In genomic region chr3:158683216-158683975, GRCh38 we compare ENCODE assay signal across 21 cellular contexts. TPM values are rescaled to one million over a fixed set of nuclear protein-coding genes. Genes with fewer than 3 reads are reported as not detected.
A peak's percentile ranks its signal among the peaks of the same experiment; 100 is the strongest.
DNase-seq lines count a peak whose midpoint lies in the region; ATAC-seq, FAIRE-seq and TF ChIP-seq lines count a peak whose summit lies in the region.
"Had no signal": no experiment of that assay in that cellular context is flagged by ENCODE, and none has a peak within 500 bp of the region (broad histone marks: within the 10 kb centered on the region; RNA-seq: fewer than 3 reads in every experiment).

No MANE protein-coding gene starts in this region.

- H3K79me2 ChIP-seq in HepG2 (ENCODE audit: insufficient read depth, low read length) (no peaks in the 10 kb centered on the region), PC-3 (ENCODE audit: low read length) (no peaks in the 10 kb centered on the region), mesendoderm (ENCODE audit: control insufficient read depth, insufficient read depth, low read length) (no peaks in the 10 kb centered on the region)

- H2BK120ac ChIP-seq in mesendoderm (ENCODE audit: low read depth, low read length): no peak overlapping the region

- CTCF ChIA-PET in HepG2 (lab: Yijun Ruan, JAX; ENCODE audit: low intra/inter-chr PET ratio, low total read pairs): no interaction called here
- CTCF ChIA-PET in PC-3 (lab: Charles Lee): no interaction called here

- no peak overlapping the region for H2AK5ac ChIP-seq in mesendoderm (ENCODE audit: low read length)

- H2BK15ac ChIP-seq in mesendoderm (replicated peaks; ENCODE audit: low read depth): no peak overlapping the region

- no peaks in the 10 kb centered on the region for H3K9me2 ChIP-seq in PC-3 (replicated peaks; ENCODE audit: low read length)

- no peak for TF ChIP-seq POLR2A in HepG2 (IDR thresholded peaks at IDR 0.05; ENCODE audit: insufficient read depth in 1 of 2, low read depth in 2 of 2, low read length in 2 of 2)
- TF ChIP-seq POLR2A in right lobe of liver (IDR thresholded peaks at IDR 0.05): no peak

- TF ChIP-seq RAD21 in HepG2 (CRISPR knock-in tag; IDR thresholded peaks at IDR 0.05): no peak

- H3K4me1 ChIP-seq in HepG2 (ENCODE audit: insufficient read depth, low read length) (no peaks in the 10 kb centered on the region), right lobe of liver (peaks cover 0 to 6% (median 2%) of the 10 kb centered on the region in 4 donors), PC-3 (ENCODE audit: insufficient read depth, low read length) (peaks cover 8% of the 10 kb centered on the region), mesendoderm (ENCODE audit: control insufficient read depth, low read depth, low read length) (no peaks in the 10 kb centered on the region)
- H3K4me1 ChIP-seq: esophagus squamous epithelium, left lung had no signal

- H3K4me2 ChIP-seq in HepG2 (ENCODE audit: low read depth, low read length) (no peak overlapping the region), PC-3 (ENCODE audit: low read length) (no peak overlapping the region), mesendoderm (ENCODE audit: low read length) (no peak overlapping the region)
- H3K4me2 ChIP-seq: PC-9 had no signal

- H4K20me1 ChIP-seq in HepG2 (ENCODE audit: insufficient read depth, low read length): no peaks in the 10 kb centered on the region
- H4K20me1 ChIP-seq in PC-3 (ENCODE audit: low read length): no peaks in the 10 kb centered on the region

- ATAC-seq in HepG2 (no peak), right lobe of liver (no peak), PC-3 (peak; percentile 35)
- ATAC-seq: activated CD8-positive, alpha-beta T cell treated with anti-CD3 and anti-CD28 coated beads, Interleukin-2, amount 10 ng/mL, durations not matched to agents 7 days and 5 days; left lung had no signal

- H3K9ac ChIP-seq in HepG2 (ENCODE audit: insufficient read depth, low read depth, low read length): no peak overlapping the region
- no peak overlapping the region for H3K9ac ChIP-seq in PC-3 (ENCODE audit: low read length)
- no peak overlapping the region for H3K9ac ChIP-seq in mesendoderm (ENCODE audit: low read length)

- DNase-seq in HepG2 (ENCODE audit: low spot score) (no peak), right lobe of liver (no peak), PC-3 (peak; percentile 14), fibroblast of gingiva (ENCODE audit: low read depth) (peak; percentile 53), NCI-H748 treated with DMSO at 0.1 percent for 48 hours (lab: John Stamatoyannopoulos, UW) (no peak), COLO668 (lab: John Stamatoyannopoulos, UW; ENCODE audit: unreplicated experiment) (no peak), mesendoderm (no peak)
- no peak for DNase-seq in NK-92 treated with Interleukin-12 subunit alpha and Interleukin-12 subunit beta, amount 100 ng/mL, for 24 hours (lab: John Stamatoyannopoulos, UW)
- DNase-seq: activated CD8-positive, alpha-beta T cell treated with anti-CD3 and anti-CD28 coated beads, Interleukin-2, amount 10 ng/mL, durations not matched to agents 7 days and 5 days; activated effector memory CD4-positive, alpha-beta T cell treated with Interleukin-2 at 50 U/mL for 16 hours; aorta; esophagus squamous epithelium; H7; KG1; left lung; naive B cell; NCI-H1436 treated with DMSO at 0.1 percent for 48 hours; NCI-H446; PC-9 had no signal

- no peaks in the 10 kb centered on the region for H3F3A ChIP-seq in PC-3 (ENCODE audit: low read length, unreplicated experiment)

- H3K27ac ChIP-seq in HepG2 (ENCODE audit: extremely low read length, insufficient read depth, low read length) (no peak overlapping the region), right lobe of liver (no peak overlapping the region), PC-3 (ENCODE audit: low read length) (peak overlapping the region; percentile 41; the same call in 1 of the 2 replicates), mesendoderm (ENCODE audit: low read depth, low read length) (no peak overlapping the region)
- H3K27ac ChIP-seq: esophagus squamous epithelium, left lung, PC-9, thoracic aorta had no signal

- H3K79me1 ChIP-seq in mesendoderm (ENCODE audit: low read length): no peaks in the 10 kb centered on the region

- H3K27me3 ChIP-seq in HepG2 (ENCODE audit: control insufficient read depth in 1 of 2, insufficient read depth in 2 of 2, low read length in 2 of 2) (no peaks in the 10 kb centered on the region), right lobe of liver (no peaks in the 10 kb centered on the region), PC-3 (ENCODE audit: low read length) (no peaks in the 10 kb centered on the region), mesendoderm (ENCODE audit: insufficient read depth, low read length, poor library complexity) (no peaks in the 10 kb centered on the region)
- H3K27me3 ChIP-seq: esophagus squamous epithelium, left lung had no signal

- FAIRE-seq in HepG2 (lab: Jason Lieb, UNC): no peak
- FAIRE-seq: D721Med had no signal

- H3K23ac ChIP-seq in mesendoderm (ENCODE audit: low read length): no peak overlapping the region

- H3K4me3 ChIP-seq in HepG2 (replicated peaks in 1 of 3; ENCODE audit: insufficient read depth in 1 of 3, low read depth in 2 of 3, low read length in 3 of 3) (no peak overlapping the region), right lobe of liver (no peak overlapping the region), PC-3 (ENCODE audit: low read length) (no peak overlapping the region), mesendoderm (ENCODE audit: low read length) (no peak overlapping the region)
- H3K4me3 ChIP-seq: esophagus squamous epithelium, left lung, PC-9, thoracic aorta had no signal

- H3K9me3 ChIP-seq in HepG2 (ENCODE audit: low read length) (no peaks in the 10 kb centered on the region), right lobe of liver (no peaks in the 10 kb centered on the region), PC-3 (ENCODE audit: low read length) (no peaks in the 10 kb centered on the region)
- H3K9me3 ChIP-seq: esophagus squamous epithelium, left lung, thoracic aorta had no signal

- H3K4ac ChIP-seq in mesendoderm (ENCODE audit: low read depth, low read length): no peak overlapping the region

- BruUV-seq in HepG2 (replicated peaks; lab: Mats Ljungman, UMichigan) (no TSS peak), PC-3 (replicated peaks; lab: Mats Ljungman, UMichigan) (no TSS peak)

- TF ChIP-seq EP300 in HepG2 (IDR thresholded peaks at IDR 0.05; ENCODE audit: low read depth in 2 of 2, low read length in 2 of 2) (no peak), HepG2 (CRISPR knock-in tag; IDR thresholded peaks at IDR 0.05; ENCODE audit: borderline replicate concordance) (no peak)

- no peak overlapping the region for H4K8ac ChIP-seq in mesendoderm (ENCODE audit: low read depth, low read length)

- H2BK5ac ChIP-seq in mesendoderm (ENCODE audit: low read length): no peak overlapping the region

- H4K5ac ChIP-seq in mesendoderm (ENCODE audit: low read length): no peak overlapping the region

- in situ Hi-C loops in HepG2 (cut with HindIII; ENCODE audit: extremely low pct_ligation_motif_present, low pct_unique_long_range_greater_than_20kb): no loop called here

- POLR2A ChIA-PET in HepG2 (lab: Yijun Ruan, JAX) (no interaction called here), PC-3 (lab: Charles Lee; ENCODE audit: unreplicated experiment) (interaction anchor here (0.6 kb wide), 1 partner anchor 20 kb away, joined by 3 read pairs; no protein-coding TSS in a partner anchor)

- H3K36me3 ChIP-seq in HepG2 (replicated peaks in 1 of 2; ENCODE audit: control insufficient read depth in 1 of 2, insufficient read depth in 2 of 2, low read length in 2 of 2): peaks cover 1 to 5% of the 10 kb centered on the region in 2 experiments; a peak in 3 of 5 replicates
- H3K36me3 ChIP-seq in right lobe of liver: peaks cover 0 to 2% (median 0%) of the 10 kb centered on the region in 4 donors
- peaks cover 8% of the 10 kb centered on the region for H3K36me3 ChIP-seq in PC-3 (ENCODE audit: low read depth, low read length)
- no peaks in the 10 kb centered on the region for H3K36me3 ChIP-seq in mesendoderm (ENCODE audit: control insufficient read depth, insufficient read depth, low read length)

- 95% methylated on average over 5 of the region's 5 CpGs for WGBS in HepG2 (ENCODE audit: low lambda C conversion rate)
- WGBS in right lobe of liver (ENCODE audit: insufficient coverage, low coverage, low lambda C conversion rate, missing lambda C conversion rate): 92% methylated on average over 5 of the region's 5 CpGs
- WGBS in mesendoderm (ENCODE audit: extremely low coverage, insufficient coverage, low lambda C conversion rate): no CpG with 5 or more reads among the region's 5 CpGs

- no peak overlapping the region for H3K18ac ChIP-seq in mesendoderm (ENCODE audit: low read length)

- no peak overlapping the region for H2AFZ ChIP-seq in HepG2 (ENCODE audit: low read length)
- H2AFZ ChIP-seq in PC-3 (ENCODE audit: low read length): no peak overlapping the region
- H2AFZ ChIP-seq: PC-9 had no signal

- H3K56ac ChIP-seq in mesendoderm (ENCODE audit: low read length): no peak overlapping the region

- intact Hi-C loops in HepG2 (cut with micrococcal nuclease; ENCODE audit: unreplicated experiment) (no loop called here), right lobe of liver (cut with DNase I) (no loop called here), PC-3 (cut with micrococcal nuclease) (no loop called here)

- TF ChIP-seq CTCF in HepG2 (CRISPR knock-in tag; IDR thresholded peaks at IDR 0.05): no peak
- no peak for TF ChIP-seq CTCF in right lobe of liver (IDR thresholded peaks at IDR 0.05)
- TF ChIP-seq CTCF in PC-3 (conservative IDR thresholded peaks at IDR 0.05; ENCODE audit: low read depth, low read length): no peak

RNA-seq across cellular contexts. Expression of gene LXN, which starts 10.9 kb away (rescaled TPM):
- total RNA-seq in HepG2 (2016; rRNA removed; fragmentation: Illumina TruSeq; extraction: Trizol): not detected in 2 replicates
- not detected in 2 replicates for total RNA-seq in HepG2 (2016; cell fraction: cytosol; rRNA removed; fragmentation: Illumina TruSeq; extraction: Trizol; ENCODE audit: low read depth)
- not detected in 2 replicates for total RNA-seq in HepG2 (2016; cell fraction: insoluble cytoplasmic fraction; rRNA removed; fragmentation: Illumina TruSeq; extraction: Trizol)
- not detected in 2 replicates for total RNA-seq in HepG2 (2016; cell fraction: membrane; rRNA removed; fragmentation: Illumina TruSeq; extraction: Trizol)
- total RNA-seq in HepG2 (2016; cell fraction: nucleus; rRNA removed; fragmentation: Illumina TruSeq; extraction: Trizol): not detected in 2 replicates
- polyA plus RNA-seq in HepG2 (2011; rRNA removed): not detected in 2 replicates
- not detected in 2 replicates for polyA plus RNA-seq in HepG2 (2011; cell fraction: cytosol; rRNA removed)
- not detected in 2 replicates for polyA plus RNA-seq in HepG2 (2011; cell fraction: nucleus; rRNA removed)
- polyA plus RNA-seq in HepG2 (2012): not detected in 2 replicates
- polyA plus RNA-seq in HepG2 (2016; cell fraction: cytosol; fragmentation: Illumina TruSeq; extraction: Trizol; ENCODE audit: low read depth): not detected in 2 replicates
- polyA plus RNA-seq in HepG2 (2016; cell fraction: insoluble cytoplasmic fraction; fragmentation: Illumina TruSeq; extraction: Trizol; ENCODE audit: low read depth): not detected in 2 replicates
- polyA plus RNA-seq in HepG2 (2016; cell fraction: membrane; fragmentation: Illumina TruSeq; extraction: Trizol; ENCODE audit: low read depth): not detected in 2 replicates
- polyA plus RNA-seq in HepG2 (2016; cell fraction: nucleus; fragmentation: Illumina TruSeq; extraction: Trizol; ENCODE audit: insufficient read depth, low read depth): not detected in 2 replicates
- 10.7 TPM in 1 of 2 replicates, not detected in the other for polyA minus RNA-seq in HepG2 (2011; rRNA and poly(A)+ RNA removed; ENCODE audit: low replicate concordance)
- polyA minus RNA-seq in HepG2 (2011; cell fraction: cytosol; rRNA and poly(A)+ RNA removed): 0.53 TPM in 1 of 2 replicates, not detected in the other
- polyA minus RNA-seq in HepG2 (2011; cell fraction: nucleus; rRNA and poly(A)+ RNA removed): not detected in 2 replicates
- total RNA-seq in right lobe of liver: 1 to 10 TPM in 5 of 6 experiments, under 1 TPM in 1; 0.84 to 3.4 (median 2.0) TPM
- 332 and 471 TPM in 2 replicates for total RNA-seq in PC-3 (2014; rRNA removed)
- polyA plus RNA-seq in mesendoderm (2013, experiment 1 of 2): 10.3 TPM
- 11.1 TPM for polyA plus RNA-seq in mesendoderm (2013, experiment 2 of 2)
- total RNA-seq: PC-9 had no signal

RNA-seq across cellular contexts. Expression of gene GFM1, which starts 39.1 kb away (rescaled TPM):
- 37.8 and 59.0 TPM in 2 replicates for total RNA-seq in HepG2 (2016; rRNA removed; fragmentation: Illumina TruSeq; extraction: Trizol)
- 10.0 and 10.7 TPM in 2 replicates for total RNA-seq in HepG2 (2016; cell fraction: cytosol; rRNA removed; fragmentation: Illumina TruSeq; extraction: Trizol; ENCODE audit: low read depth)
- 38.7 and 54.4 TPM in 2 replicates for total RNA-seq in HepG2 (2016; cell fraction: insoluble cytoplasmic fraction; rRNA removed; fragmentation: Illumina TruSeq; extraction: Trizol)
- 10.6 and 14.2 TPM in 2 replicates for total RNA-seq in HepG2 (2016; cell fraction: membrane; rRNA removed; fragmentation: Illumina TruSeq; extraction: Trizol)
- total RNA-seq in HepG2 (2016; cell fraction: nucleus; rRNA removed; fragmentation: Illumina TruSeq; extraction: Trizol): 60.2 and 65.6 TPM in 2 replicates
- polyA plus RNA-seq in HepG2 (2011; rRNA removed): 9.6 and 10.5 TPM in 2 replicates
- 4.9 and 7.3 TPM in 2 replicates for polyA plus RNA-seq in HepG2 (2011; cell fraction: cytosol; rRNA removed)
- 7.1 and 7.4 TPM in 2 replicates for polyA plus RNA-seq in HepG2 (2011; cell fraction: nucleus; rRNA removed)
- polyA plus RNA-seq in HepG2 (2012): 12.7 and 15.4 TPM in 2 replicates
- polyA plus RNA-seq in HepG2 (2016; cell fraction: cytosol; fragmentation: Illumina TruSeq; extraction: Trizol; ENCODE audit: low read depth): 1.5 and 1.7 TPM in 2 replicates
- polyA plus RNA-seq in HepG2 (2016; cell fraction: insoluble cytoplasmic fraction; fragmentation: Illumina TruSeq; extraction: Trizol; ENCODE audit: low read depth): 23.9 and 32.4 TPM in 2 replicates
- 2.9 and 3.0 TPM in 2 replicates for polyA plus RNA-seq in HepG2 (2016; cell fraction: membrane; fragmentation: Illumina TruSeq; extraction: Trizol; ENCODE audit: low read depth)
- 36.9 and 42.6 TPM in 2 replicates for polyA plus RNA-seq in HepG2 (2016; cell fraction: nucleus; fragmentation: Illumina TruSeq; extraction: Trizol; ENCODE audit: insufficient read depth, low read depth)
- 15.5 and 48.8 TPM in 2 replicates for polyA minus RNA-seq in HepG2 (2011; rRNA and poly(A)+ RNA removed; ENCODE audit: low replicate concordance)
- polyA minus RNA-seq in HepG2 (2011; cell fraction: cytosol; rRNA and poly(A)+ RNA removed): 17.5 and 18.8 TPM in 2 replicates
- polyA minus RNA-seq in HepG2 (2011; cell fraction: nucleus; rRNA and poly(A)+ RNA removed): 74.7 and 81.6 TPM in 2 replicates
- total RNA-seq in right lobe of liver: 10 to 100 TPM; 40.2 to 61.5 (median 43.8) TPM
- total RNA-seq in PC-3 (2014; rRNA removed): 37.5 and 53.0 TPM in 2 replicates
- polyA plus RNA-seq in mesendoderm (2013, experiment 1 of 2): 25.2 TPM
- 24.5 TPM for polyA plus RNA-seq in mesendoderm (2013, experiment 2 of 2)

RNA-seq across cellular contexts. Expression of gene RARRES1, which starts 48.9 kb away (rescaled TPM):
- total RNA-seq in HepG2 (2016; rRNA removed; fragmentation: Illumina TruSeq; extraction: Trizol) (not detected in 2 replicates), right lobe of liver (1 to 10 TPM; 1.8 to 9.2 (median 7.0) TPM), PC-3 (2014; rRNA removed) (0.73 TPM in 1 of 2 replicates, not detected in the other)
- not detected in 2 replicates for total RNA-seq in HepG2 (2016; cell fraction: cytosol; rRNA removed; fragmentation: Illumina TruSeq; extraction: Trizol; ENCODE audit: low read depth)
- not detected in 2 replicates for total RNA-seq in HepG2 (2016; cell fraction: insoluble cytoplasmic fraction; rRNA removed; fragmentation: Illumina TruSeq; extraction: Trizol)
- not detected in 2 replicates for total RNA-seq in HepG2 (2016; cell fraction: membrane; rRNA removed; fragmentation: Illumina TruSeq; extraction: Trizol)
- not detected in 2 replicates for total RNA-seq in HepG2 (2016; cell fraction: nucleus; rRNA removed; fragmentation: Illumina TruSeq; extraction: Trizol)
- not detected in 2 replicates for polyA plus RNA-seq in HepG2 (2011; rRNA removed)
- polyA plus RNA-seq in HepG2 (2011; cell fraction: cytosol; rRNA removed): not detected in 2 replicates
- polyA plus RNA-seq in HepG2 (2011; cell fraction: nucleus; rRNA removed): not detected in 2 replicates
- polyA plus RNA-seq in HepG2 (2012): not detected in 2 replicates
- not detected in 2 replicates for polyA plus RNA-seq in HepG2 (2016; cell fraction: cytosol; fragmentation: Illumina TruSeq; extraction: Trizol; ENCODE audit: low read depth)
- not detected in 2 replicates for polyA plus RNA-seq in HepG2 (2016; cell fraction: insoluble cytoplasmic fraction; fragmentation: Illumina TruSeq; extraction: Trizol; ENCODE audit: low read depth)
- not detected in 2 replicates for polyA plus RNA-seq in HepG2 (2016; cell fraction: membrane; fragmentation: Illumina TruSeq; extraction: Trizol; ENCODE audit: low read depth)
- not detected in 2 replicates for polyA plus RNA-seq in HepG2 (2016; cell fraction: nucleus; fragmentation: Illumina TruSeq; extraction: Trizol; ENCODE audit: insufficient read depth, low read depth)
- 0.63 TPM in 1 of 2 replicates, not detected in the other for polyA minus RNA-seq in HepG2 (2011; rRNA and poly(A)+ RNA removed; ENCODE audit: low replicate concordance)
- polyA minus RNA-seq in HepG2 (2011; cell fraction: cytosol; rRNA and poly(A)+ RNA removed): not detected in 2 replicates
- not detected in 2 replicates for polyA minus RNA-seq in HepG2 (2011; cell fraction: nucleus; rRNA and poly(A)+ RNA removed)
- polyA plus RNA-seq in mesendoderm (2013, experiment 1 of 2): 0.08 TPM
- polyA plus RNA-seq in mesendoderm (2013, experiment 2 of 2): 0.34 TPM
- total RNA-seq: activated CD8-positive, alpha-beta T cell treated with anti-CD3 and anti-CD28 coated beads, Interleukin-2, amount 10 ng/mL, durations not matched to agents 7 days and 5 days; H7 had no signal

Comparison
In these comparisons a context has a peak if more than half of its experiments do, and no peak if none do; other contexts are left out.
1. DNase-seq: peak in PC-3 (single experiment) and fibroblast of gingiva (single experiment); none in HepG2 (single experiment), right lobe of liver (0 of 3), NCI-H748 treated with DMSO at 0.1 percent for 48 hours (single experiment), NK-92 treated with Interleukin-12 subunit alpha and Interleukin-12 subunit beta, amount 100 ng/mL, for 24 hours (single experiment), COLO668 (single experiment) and mesendoderm (single experiment).
2. RNA of gene LXN, which starts 10.9 kb away (total RNA-seq): 332 to 471 TPM in PC-3; 0.84 to 3.4 TPM in right lobe of liver and not detected in HepG2; every median in the first group is over 10 times any median in the second.